1 cellular context compared by ENCODE assay signal in the genomic region with DNA sequence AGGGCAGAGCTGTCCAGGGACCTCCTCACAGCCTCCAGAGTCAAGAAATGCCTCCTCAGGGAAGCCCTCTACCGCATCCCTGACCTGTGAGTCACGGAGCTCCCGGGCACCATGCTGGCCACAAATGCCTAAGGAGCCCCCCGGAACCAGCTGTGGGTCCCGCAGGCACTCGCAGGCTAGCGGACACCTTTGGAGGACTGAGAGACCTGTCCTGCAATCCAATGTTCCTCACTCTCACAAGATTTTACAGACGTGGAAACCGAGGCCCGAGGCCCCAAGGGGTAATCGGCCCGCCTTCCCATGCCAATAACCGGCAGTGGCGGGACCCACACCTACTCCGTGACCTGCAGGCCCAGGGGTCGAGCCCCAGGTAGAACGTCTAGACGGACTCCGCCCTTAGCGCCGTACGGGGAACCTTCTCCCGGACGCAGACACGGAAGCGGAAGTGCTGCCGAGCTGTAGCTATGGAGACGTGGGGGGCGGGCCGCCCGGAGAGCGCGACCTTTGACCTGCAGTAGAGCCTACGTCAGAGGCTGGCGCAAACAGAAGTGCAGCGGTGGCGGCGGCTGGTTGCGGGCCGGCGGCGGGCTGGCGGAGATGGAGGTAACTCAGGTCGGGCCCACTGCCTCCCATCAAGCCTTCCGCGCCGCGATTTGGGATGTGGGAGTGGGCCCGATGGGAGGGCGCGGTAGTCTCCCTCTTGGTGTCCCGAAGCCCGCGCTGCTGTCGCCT.
A peak's percentile ranks its signal among the peaks of the same experiment; 100 is the strongest.
TF ChIP-seq lines count a peak whose summit lies in the region.

TSS of gene GCC2 (plus strand) at position 529 of the 732 bp plus-strand sequence. CDS start at position 598, 69 bp downstream.

TF ChIP-seq in HEK293, 187 proteins besides CTCF, POLR2A, EP300 and RAD21 (continued from another document):
- TF ChIP-seq, protein P1, sequence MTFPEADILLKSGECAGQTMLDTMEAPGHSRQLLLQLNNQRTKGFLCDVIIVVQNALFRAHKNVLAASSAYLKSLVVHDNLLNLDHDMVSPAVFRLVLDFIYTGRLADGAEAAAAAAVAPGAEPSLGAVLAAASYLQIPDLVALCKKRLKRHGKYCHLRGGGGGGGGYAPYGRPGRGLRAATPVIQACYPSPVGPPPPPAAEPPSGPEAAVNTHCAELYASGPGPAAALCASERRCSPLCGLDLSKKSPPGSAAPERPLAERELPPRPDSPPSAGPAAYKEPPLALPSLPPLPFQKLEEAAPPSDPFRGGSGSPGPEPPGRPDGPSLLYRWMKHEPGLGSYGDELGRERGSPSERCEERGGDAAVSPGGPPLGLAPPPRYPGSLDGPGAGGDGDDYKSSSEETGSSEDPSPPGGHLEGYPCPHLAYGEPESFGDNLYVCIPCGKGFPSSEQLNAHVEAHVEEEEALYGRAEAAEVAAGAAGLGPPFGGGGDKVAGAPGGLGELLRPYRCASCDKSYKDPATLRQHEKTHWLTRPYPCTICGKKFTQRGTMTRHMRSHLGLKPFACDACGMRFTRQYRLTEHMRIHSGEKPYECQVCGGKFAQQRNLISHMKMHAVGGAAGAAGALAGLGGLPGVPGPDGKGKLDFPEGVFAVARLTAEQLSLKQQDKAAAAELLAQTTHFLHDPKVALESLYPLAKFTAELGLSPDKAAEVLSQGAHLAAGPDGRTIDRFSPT (tag by site-specific recombination; IDR thresholded peaks at IDR 0.05): peak; percentile 59; the same call in 1 of the 2 replicates
